ENCODE assay signal across 16 cellular contexts in the genomic region with DNA sequence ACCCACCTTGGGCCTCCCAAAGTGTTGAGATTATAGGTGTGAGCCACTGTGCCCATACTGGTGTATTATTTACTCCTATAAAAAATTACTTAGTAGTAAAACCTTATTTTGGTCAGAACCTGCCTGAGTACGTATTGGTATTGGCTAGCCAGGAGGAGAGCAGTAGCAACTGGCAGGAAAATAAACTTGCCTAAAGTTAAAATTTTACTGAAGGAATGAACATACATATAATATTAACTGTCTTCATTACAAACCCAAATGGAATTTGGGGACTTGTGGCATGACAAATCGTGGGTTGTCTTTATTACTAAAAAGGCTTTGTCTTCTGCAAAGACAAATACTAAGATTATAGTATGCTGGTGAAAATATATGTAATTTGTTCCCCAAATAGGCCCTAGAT.
"Had no signal": no experiment of that assay in that cellular context is flagged by ENCODE, and none has a peak within 500 bp of the region (broad histone marks: within the 10 kb centered on the region; RNA-seq: fewer than 3 reads in every experiment).

No MANE protein-coding gene starts in this region.

- ATAC-seq: activated CD8-positive, alpha-beta memory T cell treated with anti-CD3 and anti-CD28 coated beads, Interleukin-2, amount 10 ng/mL, durations not matched to agents 7 days and 5 days; gastrocnemius medialis; heart right ventricle; naive thymus-derived CD4-positive, alpha-beta T cell; psoas muscle; stimulated activated effector memory CD8-positive, alpha-beta T cell treated with anti-CD3 and anti-CD28 coated beads, Interleukin-12 subunit alpha, Interleukin-12 subunit beta, amount 100 ng/mL, for 72 hours had no signal

- DNase-seq: activated CD4-positive, alpha-beta memory T cell treated with anti-CD3 and anti-CD28 coated beads, Interleukin-2, amount 10 ng/mL, durations not matched to agents 7 days and 5 days; activated CD4-positive, alpha-beta T cell treated with anti-CD3 and anti-CD28 coated beads for 48 hours; activated CD4-positive, CD25-positive, alpha-beta regulatory T cell; activated CD8-positive, alpha-beta memory T cell treated with anti-CD3 and anti-CD28 coated beads, Interleukin-2, amount 10 ng/mL, durations not matched to agents 7 days and 5 days; activated naive CD4-positive, alpha-beta T cell treated with anti-CD3 and anti-CD28 coated beads, Interleukin-2, amount 10 ng/mL, durations not matched to agents 7 days and 5 days; aorta; brain microvascular endothelial cell; gastrocnemius medialis; heart right ventricle; naive thymus-derived CD4-positive, alpha-beta T cell; psoas muscle; right lobe of liver; stimulated activated CD4-positive, alpha-beta T cell treated with anti-CD3 and anti-CD28 coated beads, Interleukin-4, amount 100 ng/mL, for 24 hours; T1000; upper lobe of left lung had no signal
